ENCODE assay signal across 12 cellular contexts in the genomic region with DNA sequence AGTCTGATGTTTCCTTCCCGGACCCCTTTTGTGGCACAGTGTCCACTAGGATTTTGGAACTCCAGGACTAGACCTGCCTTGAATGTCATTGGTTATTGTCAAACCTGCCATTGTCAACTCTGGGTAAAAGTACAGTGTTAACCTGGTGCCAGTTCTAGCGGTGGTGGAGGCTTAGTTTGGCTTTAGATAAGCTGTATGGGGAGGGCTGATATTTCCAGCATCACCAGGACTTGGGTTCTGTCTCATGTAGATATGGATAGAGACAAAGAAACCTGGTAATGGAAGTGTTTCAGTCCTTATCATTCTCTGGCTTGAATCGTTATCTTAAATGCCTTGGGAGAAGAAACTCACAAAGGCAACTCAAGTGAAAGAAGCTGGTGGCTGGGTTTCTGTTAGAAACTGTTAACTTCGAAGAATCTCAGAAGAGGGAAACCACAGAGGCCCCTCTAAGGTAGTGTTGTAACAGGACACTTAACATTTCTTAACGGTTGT. TPM values are rescaled to one million over a fixed set of nuclear protein-coding genes. Genes with fewer than 3 reads are reported as not detected.
DNase-seq lines count a peak whose midpoint lies in the region; ATAC-seq and TF ChIP-seq lines count a peak whose summit lies in the region.
"Had no signal": no experiment of that assay in that cellular context is flagged by ENCODE, and none has a peak within 500 bp of the region (broad histone marks: within the 10 kb centered on the region; RNA-seq: fewer than 3 reads in every experiment).

No MANE protein-coding gene starts in this region.

- ATAC-seq in activated T-cell treated with anti-CD3 and anti-CD28 coated beads, Interleukin-2, amount 50 U/mL, for 72 hours (replicated peaks in 1 of 2), result no peak
- ATAC-seq in activated CD8-positive, alpha-beta T cell treated with anti-CD3 and anti-CD28 coated beads for 36 hours, result peak; percentile 34

- no peak overlapping the region for H3K4me3 ChIP-seq in spleen
- no peak overlapping the region for H3K4me3 ChIP-seq in Caco-2 (ENCODE audit: low read depth, low read length)

- BruUV-seq in Caco-2 (replicated peaks; lab: Mats Ljungman, UMichigan), result no TSS peak

- H3K4me3 Mint-ChIP-seq in activated T-cell treated with anti-CD3 and anti-CD28 coated beads, Interleukin-2, amount 50 U/mL, for 72 hours, result peak overlapping the region; percentile 36 to 67
- peak overlapping the region; percentile 38 for H3K4me3 Mint-ChIP-seq in activated CD8-positive, alpha-beta T cell treated with anti-CD3 and anti-CD28 coated beads for 36 hours
- H3K4me3 Mint-ChIP-seq in Caco-2 (ENCODE audit: unreplicated experiment), result no peak overlapping the region

- H3K27me3 Mint-ChIP-seq in activated T-cell treated with anti-CD3 and anti-CD28 coated beads, Interleukin-2, amount 50 U/mL, for 72 hours (ENCODE audit: low read depth), result no peaks in the 10 kb centered on the region
- H3K27me3 Mint-ChIP-seq in activated CD8-positive, alpha-beta T cell treated with anti-CD3 and anti-CD28 coated beads for 36 hours, result no peaks in the 10 kb centered on the region
- H3K27me3 Mint-ChIP-seq in Caco-2 (ENCODE audit: insufficient read depth, unreplicated experiment), result peaks cover 24% of the 10 kb centered on the region

- H3K9me3 Mint-ChIP-seq in activated T-cell treated with anti-CD3 and anti-CD28 coated beads, Interleukin-2, amount 50 U/mL, for 72 hours, result peaks cover 6 to 11% of the 10 kb centered on the region in 2 donors
- peaks cover 13% of the 10 kb centered on the region for H3K9me3 Mint-ChIP-seq in activated CD8-positive, alpha-beta T cell treated with anti-CD3 and anti-CD28 coated beads for 36 hours
- no peaks in the 10 kb centered on the region for H3K9me3 Mint-ChIP-seq in Caco-2 (ENCODE audit: unreplicated experiment)

- no peak for DNase-seq in activated T-cell treated with anti-CD3 and anti-CD28 coated beads, Interleukin-2, amount 50 U/mL, for 72 hours
- no peak for DNase-seq in activated T-cell treated with anti-CD3 and anti-CD28 coated beads for 4 hours
- DNase-seq in Kasumi-1 (lab: John Stamatoyannopoulos, UW), result peak; percentile 28 to 53
- no peak for DNase-seq in activated CD8-positive, alpha-beta T cell treated with anti-CD3 and anti-CD28 coated beads for 36 hours
- no peak for DNase-seq in spleen
- DNase-seq in stimulated activated CD4-positive, alpha-beta T cell treated with anti-CD3 and anti-CD28 coated beads, Interleukin-15, amount 100 ng/mL, for 24 hours, result no peak
- no peak for DNase-seq in HuH-7 (ENCODE audit: low spot score)
- DNase-seq in Caco-2, result no peak
- DNase-seq: aorta; foreskin melanocyte; NCI-H2107; stimulated activated CD4-positive, alpha-beta T cell treated with anti-CD3 and anti-CD28 coated beads, Interleukin-1b, Interleukin-23, amount 100 ng/mL, for 48 hours had no signal

- CTCF ChIA-PET in activated CD8-positive, alpha-beta T cell treated with anti-CD3 and anti-CD28 coated beads for 36 hours (lab: Charles Lee), result interaction anchor here (0.8 to 2.1 kb wide), 3 partner anchors 10 to 102 kb away, joined by 3 to 4 read pairs (median 3); no protein-coding TSS in a partner anchor
- CTCF ChIA-PET in Caco-2 (lab: Charles Lee), result no interaction called here

- peaks cover 63 to 100% (median 88%) of the 10 kb centered on the region in 6 donors for H3K4me1 ChIP-seq in spleen
- H3K4me1 ChIP-seq in Caco-2, result no peaks in the 10 kb centered on the region

- no peak for TF ChIP-seq POLR2A in spleen (IDR thresholded peaks at IDR 0.05)

- H3K9me3 ChIP-seq in spleen, result peaks cover 0 to 6% (median 0%) of the 10 kb centered on the region in 8 donors
- H3K9me3 ChIP-seq in Caco-2, result no peaks in the 10 kb centered on the region

- H3K36me3 ChIP-seq in spleen (no peaks in the 10 kb centered on the region), Caco-2 (ENCODE audit: control insufficient read depth, insufficient read depth, low read length) (no peaks in the 10 kb centered on the region)

- peak overlapping the region; percentile 82 for H3K27ac Mint-ChIP-seq in activated T-cell treated with anti-CD3 and anti-CD28 coated beads, Interleukin-2, amount 50 U/mL, for 72 hours
- H3K27ac Mint-ChIP-seq in activated CD8-positive, alpha-beta T cell treated with anti-CD3 and anti-CD28 coated beads for 36 hours, result peak overlapping the region; percentile 74
- no peak overlapping the region for H3K27ac Mint-ChIP-seq in Caco-2 (ENCODE audit: unreplicated experiment)

- H3K27me3 ChIP-seq in spleen (replicated peaks in 1 of 7), result no peaks in the 10 kb centered on the region
- no peaks in the 10 kb centered on the region for H3K27me3 ChIP-seq in Caco-2 (replicated peaks; ENCODE audit: control insufficient read depth, insufficient read depth, low read length)

- H3K27ac ChIP-seq in spleen, result peak overlapping the region in 5 of 8 donors; percentile 2 to 93 (median 40)

- POLR2A ChIA-PET in activated CD8-positive, alpha-beta T cell treated with anti-CD3 and anti-CD28 coated beads for 36 hours (lab: Charles Lee), result interaction anchor here (0.8 to 2.1 kb wide), 4 partner anchors 9 to 27 kb away, joined by 3 to 8 read pairs (median 4); no protein-coding TSS in a partner anchor
- POLR2A ChIA-PET in Caco-2 (lab: Charles Lee), result no interaction called here

- TF ChIP-seq CTCF in activated CD8-positive, alpha-beta T cell treated with anti-CD3 and anti-CD28 coated beads for 36 hours (IDR thresholded peaks at IDR 0.05), result no peak
- TF ChIP-seq CTCF in spleen (IDR thresholded peaks at IDR 0.05 in 8 of 11, conservative IDR thresholded peaks at IDR 0.05 in 3 of 11) (no peak), Caco-2 (IDR thresholded peaks at IDR 0.05; ENCODE audit: insufficient read depth in 1 of 2, low read depth in 1 of 2, low read length in 1 of 2, severe bottlenecking in 1 of 2, unreplicated experiment in 1 of 2) (no peak)

- WGBS in spleen, 5 donors, result 29 to 49% (median 41%) methylated on average over 5 of the region's 5 CpGs

- H3K36me3 Mint-ChIP-seq in activated T-cell treated with anti-CD3 and anti-CD28 coated beads, Interleukin-2, amount 50 U/mL, for 72 hours (ENCODE audit: insufficient read depth in 2 of 2), result peaks cover 12 to 25% of the 10 kb centered on the region in 2 donors
- peaks cover 37% of the 10 kb centered on the region for H3K36me3 Mint-ChIP-seq in activated CD8-positive, alpha-beta T cell treated with anti-CD3 and anti-CD28 coated beads for 36 hours (ENCODE audit: low read depth)
- H3K36me3 Mint-ChIP-seq in Caco-2 (ENCODE audit: insufficient read depth, unreplicated experiment), result no peaks in the 10 kb centered on the region

- intact Hi-C loops in activated CD8-positive, alpha-beta T cell treated with anti-CD3 and anti-CD28 coated beads for 36 hours (cut with micrococcal nuclease), result no loop called here
- intact Hi-C loops in spleen (cut with DNase I; ENCODE audit: low total_unique reads) (no loop called here), Caco-2 (cut with micrococcal nuclease; ENCODE audit: unreplicated experiment) (no loop called here)

- H3K4me1 Mint-ChIP-seq in activated T-cell treated with anti-CD3 and anti-CD28 coated beads, Interleukin-2, amount 50 U/mL, for 72 hours (ENCODE audit: low read depth), result peaks cover 81% of the 10 kb centered on the region
- peaks cover 87% of the 10 kb centered on the region for H3K4me1 Mint-ChIP-seq in activated CD8-positive, alpha-beta T cell treated with anti-CD3 and anti-CD28 coated beads for 36 hours (ENCODE audit: low read depth)
- no peaks in the 10 kb centered on the region for H3K4me1 Mint-ChIP-seq in Caco-2 (ENCODE audit: low read depth, unreplicated experiment)

RNA-seq across cellular contexts. Expression of gene CHST11, which starts 10.6 kb away (rescaled TPM):
- 10 to 100 TPM; 47.2 to 57.7 TPM for total RNA-seq in activated T-cell treated with anti-CD3 and anti-CD28 coated beads, Interleukin-2, amount 50 U/mL, for 72 hours
- 10 to 100 TPM; 30.9 to 33.9 TPM for total RNA-seq in activated CD8-positive, alpha-beta T cell treated with anti-CD3 and anti-CD28 coated beads for 36 hours
- 10 to 100 TPM; 45.0 to 65.1 (median 56.1) TPM for total RNA-seq in spleen
- 1 to 10 TPM; 5.2 to 6.1 (median 5.8) TPM for polyA plus RNA-seq in spleen
- total RNA-seq in Caco-2 (2022), result 0.25 and 0.97 TPM in 2 replicates

Comparison
In these comparisons a context has a peak if more than half of its experiments do, and no peak if none do; other contexts are left out.
1. DNase-seq: peak in Kasumi-1 (2 of 2); none in activated T-cell treated with anti-CD3 and anti-CD28 coated beads, Interleukin-2, amount 50 U/mL, for 72 hours (0 of 2), activated T-cell treated with anti-CD3 and anti-CD28 coated beads for 4 hours (single experiment), activated CD8-positive, alpha-beta T cell treated with anti-CD3 and anti-CD28 coated beads for 36 hours (single experiment), spleen (single experiment), stimulated activated CD4-positive, alpha-beta T cell treated with anti-CD3 and anti-CD28 coated beads, Interleukin-15, amount 100 ng/mL, for 24 hours (single experiment), HuH-7 (single experiment) and Caco-2 (0 of 2).
2. RNA of gene CHST11, which starts 10.6 kb away (total RNA-seq): 47.2 to 57.7 TPM in activated T-cell treated with anti-CD3 and anti-CD28 coated beads, Interleukin-2, amount 50 U/mL, for 72 hours, 45.0 to 65.1 TPM in spleen and 30.9 to 33.9 TPM in activated CD8-positive, alpha-beta T cell treated with anti-CD3 and anti-CD28 coated beads for 36 hours; 0.25 to 0.97 TPM in Caco-2; every median in the first group is over 10 times any median in the second.